ENCODE assay signal across 8 cellular contexts in the genomic region with DNA sequence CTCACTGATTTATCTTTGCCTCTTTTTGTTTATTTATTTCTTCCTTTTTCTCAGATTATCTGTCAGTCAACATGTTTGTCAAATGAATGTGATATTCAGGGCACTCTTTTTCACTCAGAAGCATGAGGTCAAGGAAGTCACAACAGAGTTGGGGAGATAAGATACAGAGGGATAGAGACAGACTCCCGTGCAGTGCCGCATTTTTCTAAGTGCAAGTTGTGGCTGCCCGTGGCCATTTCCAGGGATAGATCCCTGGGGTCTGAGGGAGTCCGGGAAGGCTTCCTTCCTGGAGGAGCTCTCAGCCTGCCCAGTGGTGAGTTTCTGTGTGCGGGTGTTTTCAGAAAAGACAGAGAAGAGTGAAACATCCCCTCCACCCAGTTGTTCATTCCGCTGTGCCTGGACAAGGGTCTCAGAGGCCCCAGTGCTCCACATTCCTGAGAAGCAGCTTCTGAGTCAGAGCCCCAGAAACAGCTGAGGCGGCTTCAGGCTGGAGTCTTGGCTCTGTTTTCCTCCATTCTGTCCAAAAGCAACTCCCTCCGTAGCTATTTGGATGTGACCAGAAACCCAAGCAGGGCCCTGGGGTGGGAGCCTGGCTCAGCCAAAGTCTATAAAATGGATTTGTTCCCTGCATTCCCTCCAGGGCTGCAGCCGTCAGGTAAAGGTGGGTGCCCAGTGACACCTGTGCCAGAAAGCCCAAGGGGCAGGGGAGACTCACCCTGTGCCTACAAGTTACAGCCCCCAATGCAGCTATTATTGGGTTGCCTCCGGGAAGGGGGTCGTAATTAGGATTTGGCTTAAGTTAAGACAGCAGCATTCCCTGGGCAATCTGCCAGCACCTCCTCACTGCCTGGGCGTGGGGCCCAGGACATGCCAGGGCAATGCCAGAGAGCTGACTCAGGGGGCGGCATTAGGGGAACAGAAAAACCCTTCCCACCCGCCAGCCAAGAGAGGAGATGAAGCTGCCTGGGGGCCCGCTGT. TPM values are rescaled to one million over a fixed set of nuclear protein-coding genes. Genes with fewer than 3 reads are reported as not detected.
DNase-seq lines count a peak whose midpoint lies in the region; TF ChIP-seq lines count a peak whose summit lies in the region.

No MANE protein-coding gene starts in this region.

- H3K27ac ChIP-seq in BLaER1 treated with 17β-estradiol and CSF1 and Interleukin-3, amounts not matched to agents 10 nM and 100 nM, result peak overlapping the region in 10 of 11 experiments; percentile 10 to 74 (median 46); a peak in 15 of 22 replicates
- H3K27ac ChIP-seq in coronary artery (peak overlapping the region; percentile 70 to 95), uterus (peak overlapping the region; percentile 82 to 86)

- no peaks in the 10 kb centered on the region for H3K36me3 ChIP-seq in BLaER1 treated with 17β-estradiol and CSF1 and Interleukin-3, amounts not matched to agents 10 nM and 100 nM
- no peaks in the 10 kb centered on the region for H3K36me3 ChIP-seq in uterus

- no peak overlapping the region for H3K4me3 ChIP-seq in BLaER1 treated with 17β-estradiol and CSF1 and Interleukin-3, amounts not matched to agents 10 nM and 100 nM
- H3K4me3 ChIP-seq in coronary artery (peak overlapping the region; percentile 57), uterus (no peak overlapping the region)

- DNase-seq in NCI-H2196 treated with DMSO at 0.1 percent for 48 hours (lab: John Stamatoyannopoulos, UW; ENCODE audit: unreplicated experiment) (peak; percentile 41), coronary artery (ENCODE audit: low spot score) (peak; percentile 93), midbrain (lab: John Stamatoyannopoulos, UW) (peak; percentile 69), uterus (peak; percentile 74 to 82), NCI-H146 treated with DMSO at 0.1 percent for 48 hours (lab: John Stamatoyannopoulos, UW; ENCODE audit: unreplicated experiment) (no peak), NCI-H1930 (lab: John Stamatoyannopoulos, UW) (no peak), NCI-H146 (lab: John Stamatoyannopoulos, UW) (no peak)

- H4K20me1 ChIP-seq in BLaER1 treated with 17β-estradiol and CSF1 and Interleukin-3, amounts not matched to agents 10 nM and 100 nM, result no peaks in the 10 kb centered on the region

- no peak for TF ChIP-seq CTCF in coronary artery (IDR thresholded peaks at IDR 0.05)
- no peak for TF ChIP-seq CTCF in uterus (IDR thresholded peaks at IDR 0.05)

- H3K27me3 ChIP-seq in BLaER1 treated with 17β-estradiol and CSF1 and Interleukin-3, amounts not matched to agents 10 nM and 100 nM, result no peaks in the 10 kb centered on the region
- no peaks in the 10 kb centered on the region for H3K27me3 ChIP-seq in uterus

- intact Hi-C loops in uterus (cut with DNase I; ENCODE audit: low total_unique reads), result loop anchor here (2.0 to 5.0 kb wide), 2 partner anchors 53 to 195 kb away; no protein-coding TSS in a partner anchor

- peaks cover 46 to 57% (median 50%) of the 10 kb centered on the region in 10 experiments for H3K4me1 ChIP-seq in BLaER1 treated with 17β-estradiol and CSF1 and Interleukin-3, amounts not matched to agents 10 nM and 100 nM
- peaks cover 11 to 20% of the 10 kb centered on the region in 2 donors for H3K4me1 ChIP-seq in uterus

- no peaks in the 10 kb centered on the region for H3K9me3 ChIP-seq in BLaER1 treated with 17β-estradiol and CSF1 and Interleukin-3, amounts not matched to agents 10 nM and 100 nM (replicated peaks in 1 of 11)
- H3K9me3 ChIP-seq in uterus, result no peaks in the 10 kb centered on the region

- TF ChIP-seq POLR2A in uterus (IDR thresholded peaks at IDR 0.05), result peak in 1 of 2 donors; percentile 18

- peak overlapping the region in 10 of 11 experiments; percentile 16 to 91 (median 50); a peak in 20 of 22 replicates for H3K4me2 ChIP-seq in BLaER1 treated with 17β-estradiol and CSF1 and Interleukin-3, amounts not matched to agents 10 nM and 100 nM

- H3K9ac ChIP-seq in BLaER1 treated with 17β-estradiol and CSF1 and Interleukin-3, amounts not matched to agents 10 nM and 100 nM, result peak overlapping the region in 9 of 11 experiments; percentile 3 to 33 (median 24); a peak in 9 of 22 replicates

RNA-seq across cellular contexts. Expression of gene CAMK2G, which starts 13.0 kb away (rescaled TPM):
- 10 to 100 TPM; 17.9 to 79.9 (median 40.0) TPM for total RNA-seq in uterus

RNA-seq across cellular contexts. Expression of gene PLAU, which starts 23.6 kb away (rescaled TPM):
- total RNA-seq in uterus, result 10 to 100 TPM in 2 of 4 donors, 1 to 10 TPM in 2; 1.8 to 15.3 (median 9.0) TPM

Comparison
In these comparisons a context has a peak if more than half of its experiments do, and no peak if none do; other contexts are left out.
1. DNase-seq: peak in NCI-H2196 treated with DMSO at 0.1 percent for 48 hours (single experiment), coronary artery (single experiment), midbrain (single experiment) and uterus (2 of 2); none in NCI-H146 treated with DMSO at 0.1 percent for 48 hours (single experiment), NCI-H1930 (0 of 2) and NCI-H146 (single experiment).
2. Peak in every context shown above with its lines, with median percentiles within 50 percentile points of each other: H3K27ac ChIP-seq.